Comparison of ENCODE assay signal across 22 cellular contexts in genomic region chr5:127967983-127968592, GRCh38.
DNase-seq lines count a peak whose midpoint lies in the region; ATAC-seq, FAIRE-seq and TF ChIP-seq lines count a peak whose summit lies in the region.
"Had no signal": no experiment of that assay in that cellular context is flagged by ENCODE, and none has a peak within 500 bp of the region (broad histone marks: within the 10 kb centered on the region; RNA-seq: fewer than 3 reads in every experiment).

No MANE protein-coding gene starts in this region.

- no peak overlapping the region for H4K12ac ChIP-seq in trophoblast cell (ENCODE audit: low read depth, low read length)

- no peaks in the 10 kb centered on the region for H3K9me3 Mint-ChIP-seq in Calu3 (ENCODE audit: low read depth, unreplicated experiment)

- no peak overlapping the region for H4K8ac ChIP-seq in trophoblast cell (ENCODE audit: low read depth, low read length)

- H3K27ac Mint-ChIP-seq in Calu3 (ENCODE audit: unreplicated experiment): peak overlapping the region; percentile 51
- H3K27ac Mint-ChIP-seq: CD4-positive, CD25-positive, alpha-beta regulatory T cell; T-cell had no signal

- no peak overlapping the region for H2BK5ac ChIP-seq in trophoblast cell (ENCODE audit: low read depth, low read length, poor library complexity)

- 0 out of 2 replicates have a peak overlapping the region, but pooled peaks have one; percentile 3 for H3K4me2 ChIP-seq in PC-9
- H3K4me2 ChIP-seq in trophoblast cell (ENCODE audit: low read length): no peak overlapping the region
- H3K4me2 ChIP-seq: BLaER1 had no signal

- H3K36me3 ChIP-seq in PC-9 (ENCODE audit: low read depth) (0 out of 2 replicates have a peak, but pooled peaks cover 10% of the 10 kb centered on the region), trophoblast cell (ENCODE audit: control insufficient read depth in 1 of 2, insufficient read depth in 2 of 2, low read length in 2 of 2) (no peaks in the 10 kb centered on the region), A673 (ENCODE audit: insufficient read depth, low read length, poor library complexity, severe bottlenecking) (no peaks in the 10 kb centered on the region)

- peak overlapping the region; percentile 36 for H3K9ac ChIP-seq in trophoblast cell (ENCODE audit: low read length)
- H3K9ac ChIP-seq: BLaER1 had no signal

- H2AK5ac ChIP-seq in trophoblast cell (ENCODE audit: low read length): no peak overlapping the region

- CTCF ChIA-PET in Calu3 (lab: Charles Lee) (interaction anchor here (0.9 to 1.1 kb wide), 3 partner anchors 9 to 42 kb away, joined by 3 to 6 read pairs (median 3); no protein-coding TSS in a partner anchor), PC-9 (lab: Charles Lee) (no interaction called here), A673 (lab: Charles Lee) (no interaction called here)

- H3K27me3 Mint-ChIP-seq in Calu3 (ENCODE audit: unreplicated experiment): no peaks in the 10 kb centered on the region
- H3K27me3 Mint-ChIP-seq: CD4-positive, CD25-positive, alpha-beta regulatory T cell; T-cell had no signal

- H3K9me3 ChIP-seq in PC-9 (ENCODE audit: insufficient read depth, low read depth): no peaks in the 10 kb centered on the region
- H3K9me3 ChIP-seq in trophoblast cell (ENCODE audit: insufficient read depth, low read depth, low read length): peaks cover 2% of the 10 kb centered on the region
- no peaks in the 10 kb centered on the region for H3K9me3 ChIP-seq in A673 (ENCODE audit: low read depth, low read length, poor library complexity, severe bottlenecking)

- peaks cover 52% of the 10 kb centered on the region for H3K4me1 Mint-ChIP-seq in Calu3 (ENCODE audit: low read depth, unreplicated experiment)
- H3K4me1 Mint-ChIP-seq: T-cell had no signal

- no peak overlapping the region for H3K4ac ChIP-seq in trophoblast cell (ENCODE audit: low read depth, low read length)

- H2BK12ac ChIP-seq in trophoblast cell (ENCODE audit: low read length): no peak overlapping the region

- DNase-seq in Calu3 (no peak), PC-9 (no peak), trophoblast cell (no peak), OCI-M2 (lab: John Stamatoyannopoulos, UW; ENCODE audit: unreplicated experiment) (no peak), GM12891 (ENCODE audit: insufficient read length, low spot score) (no peak), A673 (ENCODE audit: low spot score) (no peak)
- DNase-seq: CD4-positive, CD25-positive, alpha-beta regulatory T cell; NCI-H1092; NCI-H1417 treated with DMSO at 0.1 percent for 48 hours; NCI-H1694 treated with DMSO at 0.1 percent for 48 hours; NCI-H2081 treated with DMSO at 0.1 percent for 48 hours; NCI-H2171; NCI-H226; NCI-H510A; NCI-H69; OCI-M1; SHP77; T-cell had no signal

- no peak overlapping the region for H3K14ac ChIP-seq in trophoblast cell (ENCODE audit: low read length)

- no peak overlapping the region for H2BK120ac ChIP-seq in trophoblast cell (ENCODE audit: insufficient read depth, low read length, poor library complexity)

- no peak for TF ChIP-seq POLR2A in GM12891 (IDR thresholded peaks at IDR 0.05; ENCODE audit: low read depth, low read length)

- H2AFZ ChIP-seq in PC-9 (no peak overlapping the region), trophoblast cell (ENCODE audit: insufficient read depth, low read length, poor library complexity) (no peak overlapping the region)

- no peaks in the 10 kb centered on the region for H3K79me1 ChIP-seq in trophoblast cell (ENCODE audit: low read length)

- H3K4me3 Mint-ChIP-seq in Calu3 (ENCODE audit: low read depth, unreplicated experiment): no peak overlapping the region
- H3K4me3 Mint-ChIP-seq: CD4-positive, CD25-positive, alpha-beta regulatory T cell; T-cell had no signal

- no CpG with 5 or more reads among the region's 1 CpG for WGBS in trophoblast cell (ENCODE audit: extremely low coverage, insufficient coverage, insufficient read length)

- peaks cover 3% of the 10 kb centered on the region; the same call in 1 of the 2 replicates for H3F3A ChIP-seq in PC-9 (ENCODE audit: insufficient read depth, low read depth)

- TF ChIP-seq CTCF in Calu3 (IDR thresholded peaks at IDR 0.05; ENCODE audit: unreplicated experiment) (no peak), PC-9 (conservative IDR thresholded peaks at IDR 0.05) (no peak), A673 (conservative IDR thresholded peaks at IDR 0.05; ENCODE audit: low read depth, low read length) (no peak)

- no peak for FAIRE-seq in GM12891 (lab: Jason Lieb, UNC)
- FAIRE-seq: G401.6 had no signal

- no peak overlapping the region for H3K18ac ChIP-seq in trophoblast cell (ENCODE audit: low read length)

- ATAC-seq in esophagus mucosa: peak; percentile 45
- ATAC-seq: T-cell had no signal

- H3K27ac ChIP-seq in PC-9 (0 out of 2 replicates have a peak overlapping the region, but pooled peaks have one; percentile 2), trophoblast cell (ENCODE audit: low read depth, low read length) (no peak overlapping the region), A673 (ENCODE audit: low read depth, low read length, poor library complexity, severe bottlenecking) (no peak overlapping the region)
- H3K27ac ChIP-seq: BLaER1, HL-60 had no signal

- H4K91ac ChIP-seq in trophoblast cell (ENCODE audit: low read depth, low read length): no peak overlapping the region

- no peaks in the 10 kb centered on the region for H3K9me2 ChIP-seq in PC-9 (ENCODE audit: insufficient read depth)

- BruUV-seq in Calu3 (replicated peaks; lab: Mats Ljungman, UMichigan) (no TSS peak), PC-9 (replicated peaks; lab: Mats Ljungman, UMichigan) (no TSS peak), A673 (replicated peaks; lab: Mats Ljungman, UMichigan) (no TSS peak)

- H3K27me3 ChIP-seq in PC-9 (ENCODE audit: insufficient read depth, low read depth): no peaks in the 10 kb centered on the region
- no peaks in the 10 kb centered on the region for H3K27me3 ChIP-seq in trophoblast cell (ENCODE audit: insufficient read depth, low read length)
- H3K27me3 ChIP-seq in A673 (replicated peaks; ENCODE audit: insufficient read depth, low read depth, low read length, poor library complexity): no peaks in the 10 kb centered on the region
- H3K27me3 ChIP-seq: BLaER1 had no signal

- intact Hi-C loops in Calu3 (cut with micrococcal nuclease; ENCODE audit: unreplicated experiment) (no loop called here), PC-9 (cut with micrococcal nuclease; ENCODE audit: unreplicated experiment) (no loop called here), A673 (cut with micrococcal nuclease; ENCODE audit: unreplicated experiment) (no loop called here)

- peaks cover 5% of the 10 kb centered on the region for H3K36me3 Mint-ChIP-seq in Calu3 (ENCODE audit: insufficient read depth, unreplicated experiment)

- no peak overlapping the region for H3K4me3 ChIP-seq in PC-9
- H3K4me3 ChIP-seq in trophoblast cell (ENCODE audit: low read depth, low read length): no peak overlapping the region
- H3K4me3 ChIP-seq in A673 (ENCODE audit: low read depth, low read length, poor library complexity, severe bottlenecking): no peak overlapping the region
- H3K4me3 ChIP-seq: BLaER1 had no signal

- H3K4me1 ChIP-seq in PC-9 (replicated peaks; ENCODE audit: insufficient read depth) (peaks cover 10% of the 10 kb centered on the region; the same call in 1 of the 2 replicates), trophoblast cell (ENCODE audit: control insufficient read depth in 1 of 2, insufficient read depth in 2 of 2, low read length in 2 of 2) (no peaks in the 10 kb centered on the region), A673 (ENCODE audit: insufficient read depth, low read length, poor library complexity, severe bottlenecking) (no peaks in the 10 kb centered on the region)
- H3K4me1 ChIP-seq: BLaER1 had no signal

- POLR2A ChIA-PET in PC-9 (lab: Charles Lee; ENCODE audit: unreplicated experiment): no interaction called here
- POLR2A ChIA-PET in A673 (lab: Charles Lee; ENCODE audit: low non-redundant PET): no interaction called here

- no peaks in the 10 kb centered on the region for H3K79me2 ChIP-seq in PC-9 (ENCODE audit: low read depth)
- H3K79me2 ChIP-seq in trophoblast cell (ENCODE audit: control insufficient read depth, insufficient read depth, low read length, poor library complexity): no peaks in the 10 kb centered on the region

- no peaks in the 10 kb centered on the region for H4K20me1 ChIP-seq in PC-9 (ENCODE audit: insufficient read depth)
- H4K20me1 ChIP-seq: BLaER1 had no signal

- no peak overlapping the region for H3K23ac ChIP-seq in trophoblast cell (ENCODE audit: low read length)

TF ChIP-seq in GM12891, 5 proteins besides CTCF, POLR2A, EP300 and RAD21:
- no peak for TF ChIP-seq POU2F2 (IDR thresholded peaks at IDR 0.05; ENCODE audit: low read depth, low read length)
- TF ChIP-seq PAX5 (IDR thresholded peaks at IDR 0.05; ENCODE audit: insufficient read depth, low read length, severe bottlenecking): no peak
- no peak for TF ChIP-seq SPI1 (IDR thresholded peaks at IDR 0.05; ENCODE audit: low read depth, low read length)
- TF ChIP-seq TAF1 (IDR thresholded peaks at IDR 0.05; ENCODE audit: low read depth, low read length): no peak
- no peak for TF ChIP-seq POLR2AphosphoS5 (IDR thresholded peaks at IDR 0.05; ENCODE audit: low read depth, low read length)
